26 cellular contexts compared by ENCODE assay signal in the genomic region with DNA sequence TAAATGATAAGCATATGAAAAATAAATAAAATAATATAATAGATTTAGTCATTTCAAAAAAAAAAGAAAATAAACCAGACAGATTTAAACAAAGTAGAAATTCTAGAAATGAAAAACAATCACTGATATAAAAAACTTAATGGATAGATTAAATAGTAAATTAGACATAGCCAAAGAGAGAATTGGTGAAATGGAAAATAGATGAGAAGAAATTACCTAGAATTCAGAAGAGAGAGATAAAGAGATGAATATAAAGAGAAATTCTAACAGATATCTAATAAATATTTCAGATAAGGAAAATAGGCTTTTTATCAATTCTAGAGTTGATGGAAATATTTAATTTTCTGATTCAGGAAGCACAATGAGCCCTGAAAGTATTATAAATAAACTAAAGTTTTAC.
"Had no signal": no experiment of that assay in that cellular context is flagged by ENCODE, and none has a peak within 500 bp of the region (broad histone marks: within the 10 kb centered on the region; RNA-seq: fewer than 3 reads in every experiment).

No MANE protein-coding gene starts in this region.

- H3K27me3 ChIP-seq: gastroesophageal sphincter, sigmoid colon, stomach, thyroid gland had no signal

- H3K4me3 ChIP-seq: gastroesophageal sphincter, heart right ventricle, lower lobe of right lung, psoas muscle, sigmoid colon, stomach, thyroid gland had no signal

- H3K9me3 ChIP-seq: thyroid gland had no signal

- H3K27ac ChIP-seq: epithelial cell of prostate, gastroesophageal sphincter, heart right ventricle, lower lobe of right lung, psoas muscle, stomach, thyroid gland had no signal

- DNase-seq: effector CD8-positive, alpha-beta T cell; endodermal cell; foreskin fibroblast; glutamatergic neuron; heart right ventricle; hippocampal formation; islet precursor cell; left ventricle myocardium superior; lower lobe of right lung; naive thymus-derived CD8-positive, alpha-beta T cell; nephron progenitor cell; nucleus accumbens; posterior cingulate gyrus; psoas muscle; right cardiac atrium; sigmoid colon; stimulated activated CD4-positive, alpha-beta T cell treated with anti-CD3 and anti-CD28 coated beads, Interleukin-2, amount 100 ng/mL, for 24 hours; stimulated activated CD4-positive, alpha-beta T cell treated with anti-CD3 and anti-CD28 coated beads, Interleukin-4, amount 100 ng/mL, for 24 hours; stimulated activated naive CD4-positive, alpha-beta T cell treated with Interleukin-2 at 50 U/mL for 16 hours; stomach; thyroid gland; trophoblast cell had no signal

- ATAC-seq: esophagus mucosa; gastroesophageal sphincter; heart right ventricle; left ventricle myocardium superior; lower lobe of right lung; naive thymus-derived CD8-positive, alpha-beta T cell; psoas muscle; right cardiac atrium; stimulated activated effector memory CD8-positive, alpha-beta T cell treated with anti-CD3 and anti-CD28 coated beads, Interleukin-12 subunit alpha, Interleukin-12 subunit beta, amount 100 ng/mL, for 72 hours had no signal

- H3K4me1 ChIP-seq: gastroesophageal sphincter, heart right ventricle, lower lobe of right lung, psoas muscle, sigmoid colon, stomach, thyroid gland had no signal

- H3K36me3 ChIP-seq: gastroesophageal sphincter, heart right ventricle, lower lobe of right lung, sigmoid colon, stomach, thyroid gland had no signal
